In the genomic region with DNA sequence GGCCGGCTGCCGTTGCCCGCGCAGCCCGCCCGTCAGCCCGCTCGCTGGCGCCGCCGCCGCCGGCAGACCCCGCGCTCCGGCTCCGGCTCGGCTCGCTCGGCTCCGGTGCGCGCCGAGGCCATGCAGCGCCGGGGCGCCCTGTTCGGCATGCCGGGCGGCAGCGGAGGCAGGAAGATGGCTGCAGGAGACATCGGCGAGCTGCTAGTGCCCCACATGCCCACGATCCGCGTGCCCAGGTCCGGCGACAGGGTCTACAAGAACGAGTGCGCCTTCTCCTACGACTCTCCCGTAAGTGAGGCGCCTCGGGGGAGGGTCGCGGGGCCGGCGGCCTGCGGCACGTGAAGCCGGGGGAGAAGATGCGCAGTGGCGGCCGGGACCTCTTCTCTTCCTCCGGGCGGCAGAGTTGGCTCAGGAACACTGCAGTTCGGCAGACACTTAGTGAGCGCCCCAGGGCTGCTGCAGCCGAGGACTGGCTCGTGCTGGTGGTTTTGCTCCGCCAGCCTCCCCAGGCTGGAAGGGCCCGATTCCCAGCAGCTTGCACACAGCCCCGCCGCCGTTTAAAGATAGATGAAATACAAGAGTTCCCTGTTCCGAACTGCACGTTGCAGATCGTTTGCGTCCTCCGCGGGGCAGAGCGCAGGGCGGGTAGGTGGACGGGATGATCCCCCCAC, we compare ENCODE assay signal across 8 cellular contexts. TPM values are rescaled to one million over a fixed set of nuclear protein-coding genes. Genes with fewer than 3 reads are reported as not detected.
DNase-seq lines count a peak whose midpoint lies in the region; ATAC-seq and TF ChIP-seq lines count a peak whose summit lies in the region.

No MANE protein-coding gene starts in this region.

- in situ Hi-C loops in brain microvascular endothelial cell (cut with HindIII; ENCODE audit: low pct_ligation_motif_present, low sequenced_read_pairs), result no loop called here

- peak; percentile 14; the same call in 1 of the 2 replicates for TF ChIP-seq CTCF in 22Rv1 (IDR thresholded peaks at IDR 0.05)
- no peak for TF ChIP-seq CTCF in brain microvascular endothelial cell (IDR thresholded peaks at IDR 0.05; ENCODE audit: low read depth, low read length, missing control alignments)

- peaks cover 5% of the 10 kb centered on the region for H3K4me1 ChIP-seq in skeletal muscle satellite cell (ENCODE audit: control insufficient read depth, insufficient read depth, low read length)

- H3K9me3 ChIP-seq in iPS-18c (ENCODE audit: control insufficient read depth, insufficient read depth, low read length), result no peaks in the 10 kb centered on the region
- H3K9me3 ChIP-seq in skeletal muscle satellite cell (replicated peaks; ENCODE audit: low read length), result no peaks in the 10 kb centered on the region

- DNase-seq in NCI-H2029 (lab: John Stamatoyannopoulos, UW) (peak; percentile 43), UCSD-AML1 (lab: John Stamatoyannopoulos, UW; ENCODE audit: unreplicated experiment) (peak; percentile 66), brain microvascular endothelial cell (peak; percentile 75)

- ATAC-seq in GM18505 (IDR thresholded peaks at IDR 0.05; ENCODE audit: unreplicated experiment), result peak; percentile 60
- ATAC-seq in HG02943 (IDR thresholded peaks at IDR 0.05; ENCODE audit: low read depth, unreplicated experiment), result peak; percentile 61

- H3K27me3 ChIP-seq in brain microvascular endothelial cell (replicated peaks) (no peaks in the 10 kb centered on the region), skeletal muscle satellite cell (ENCODE audit: control insufficient read depth, insufficient read depth, low read length) (no peaks in the 10 kb centered on the region)

- peak overlapping the region; percentile 93 for H3K4me2 ChIP-seq in skeletal muscle satellite cell (ENCODE audit: low read length)

- no peak for TF ChIP-seq POLR2A in GM18505 (IDR thresholded peaks at IDR 0.05; ENCODE audit: borderline replicate concordance, extremely low read depth, insufficient read depth, insufficient read length)

- H3K4me3 ChIP-seq in brain microvascular endothelial cell (ENCODE audit: low read depth, low read length), result peak overlapping the region; percentile 85
- peak overlapping the region; percentile 93 for H3K4me3 ChIP-seq in iPS-18c (ENCODE audit: insufficient read depth, low read depth, low read length)
- H3K4me3 ChIP-seq in skeletal muscle satellite cell (ENCODE audit: low read length), result peak overlapping the region; percentile 99

- peak overlapping the region; percentile 95 for H3K9ac ChIP-seq in skeletal muscle satellite cell (ENCODE audit: low read depth, low read length)

- peak overlapping the region; percentile 83 for H3K27ac ChIP-seq in 22Rv1
- peak overlapping the region; percentile 79 for H3K27ac ChIP-seq in brain microvascular endothelial cell

- H3K36me3 ChIP-seq in brain microvascular endothelial cell (replicated peaks), result no peaks in the 10 kb centered on the region
- H3K36me3 ChIP-seq in skeletal muscle satellite cell (ENCODE audit: insufficient read depth, low read length), result no peaks in the 10 kb centered on the region

RNA-seq across cellular contexts. Expression of a gene that starts 0.4 kb away (rescaled TPM):
- total RNA-seq in skeletal muscle satellite cell (2012; rRNA removed), result 10.4 and 14.0 TPM in 2 replicates

RNA-seq across cellular contexts. Expression of a gene that starts 48.6 kb away (rescaled TPM):
- total RNA-seq in skeletal muscle satellite cell (2012; rRNA removed), result 110 and 124 TPM in 2 replicates

RNA-seq across cellular contexts. Expression of a gene that starts 48.8 kb away (rescaled TPM):
- 47.0 and 47.9 TPM in 2 replicates for total RNA-seq in skeletal muscle satellite cell (2012; rRNA removed)

Comparison
In these comparisons a context has a peak if more than half of its experiments do, and no peak if none do; other contexts are left out.
1. Peak in every context shown above with its lines: DNase-seq, ATAC-seq, H3K4me3 ChIP-seq and H3K27ac ChIP-seq.